Comparison of ENCODE assay signal across 17 cellular contexts in the genomic region with DNA sequence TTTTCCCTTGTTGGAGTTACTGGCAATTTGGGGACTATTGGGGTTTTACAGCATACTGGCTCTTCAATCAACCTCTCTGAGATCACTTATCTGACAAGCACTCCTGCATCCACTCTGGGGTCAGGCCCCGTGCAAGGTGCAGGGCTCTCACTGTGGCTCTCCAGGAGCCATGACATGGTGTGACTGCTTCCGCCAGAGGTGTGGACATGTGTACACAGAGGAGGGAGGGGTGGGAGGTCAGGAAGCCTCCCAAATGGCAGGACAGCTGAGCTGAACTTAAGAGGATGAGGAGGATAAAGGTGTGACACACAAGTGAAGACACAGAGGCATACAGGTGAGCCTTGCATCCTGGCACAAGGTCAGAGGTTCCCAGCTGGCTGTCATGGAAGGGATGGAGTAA.
"Had no signal": no experiment of that assay in that cellular context is flagged by ENCODE, and none has a peak within 500 bp of the region (broad histone marks: within the 10 kb centered on the region; RNA-seq: fewer than 3 reads in every experiment).

No MANE protein-coding gene starts in this region.

- ATAC-seq: gastroesophageal sphincter; lower lobe of right lung; stimulated activated naive CD8-positive, alpha-beta T cell treated with anti-CD3 and anti-CD28 coated beads, Interleukin-15, amount 100 ng/mL, for 72 hours had no signal

- H3K27me3 Mint-ChIP-seq: stimulated activated naive CD8-positive, alpha-beta T cell treated with anti-CD3 and anti-CD28 coated beads, Interleukin-15, amount 100 ng/mL, for 72 hours had no signal

- H3K27me3 ChIP-seq: cardiac muscle cell, gastroesophageal sphincter, uterus had no signal

- H3K4me1 Mint-ChIP-seq: activated B cell treated with CpG ODN at 0.5 μM for 24 hours had no signal

- DNase-seq: activated B cell treated with CpG ODN at 0.5 μM for 24 hours; activated CD4-positive, alpha-beta T cell treated with anti-CD3 and anti-CD28 coated beads, Interleukin-2, amount 10 ng/mL, durations not matched to agents 24 days and 14 days; activated naive CD4-positive, alpha-beta T cell; aorta; effector CD4-positive, alpha-beta T cell; lower lobe of right lung; naive B cell; stimulated activated CD4-positive, alpha-beta T cell treated with anti-CD3 and anti-CD28 coated beads, Interleukin-4, amount 100 ng/mL, for 1 hour; stimulated activated CD8-positive, alpha-beta memory T cell treated with anti-CD3 and anti-CD28 coated beads, Interleukin-4, amount 100 ng/mL, for 48 hours; stimulated activated naive CD8-positive, alpha-beta T cell treated with anti-CD3 and anti-CD28 coated beads, Interleukin-15, amount 100 ng/mL, for 72 hours; T-helper 1 cell; uterus had no signal

- H3K4me3 ChIP-seq: cardiac muscle cell, coronary artery, gastroesophageal sphincter, lower lobe of right lung, thoracic aorta, uterus had no signal

- H3K36me3 Mint-ChIP-seq: naive B cell had no signal

- H3K27ac ChIP-seq: cardiac muscle cell, coronary artery, lower lobe of right lung, uterus had no signal

- H3K9me3 Mint-ChIP-seq: activated B cell treated with CpG ODN at 0.5 μM for 24 hours; activated CD4-positive, alpha-beta T cell treated with anti-CD3 and anti-CD28 coated beads, Interleukin-2, amount 10 ng/mL, durations not matched to agents 24 days and 14 days; activated T-helper 1 cell treated with anti-CD3 and anti-CD28 coated beads, Interleukin-12 subunit alpha, Interleukin-12 subunit beta, Interleukin-2, Interleukin-4 antibody, amounts not matched to agents 30 ng/mL and 10 ng/mL and 1 ng/mL, durations not matched to agents 14 hours and 24 hours and 36 hours; naive B cell; stimulated activated naive CD8-positive, alpha-beta T cell treated with anti-CD3 and anti-CD28 coated beads, Interleukin-15, amount 100 ng/mL, for 72 hours had no signal

- H3K4me1 ChIP-seq: uterus had no signal

- H3K9me3 ChIP-seq: gastroesophageal sphincter, lower lobe of right lung, thoracic aorta, uterus had no signal

- H3K4me3 Mint-ChIP-seq: activated B cell treated with CpG ODN at 0.5 μM for 24 hours; activated CD4-positive, alpha-beta T cell treated with anti-CD3 and anti-CD28 coated beads, Interleukin-2, amount 10 ng/mL, durations not matched to agents 24 days and 14 days; activated T-helper 1 cell treated with anti-CD3 and anti-CD28 coated beads, Interleukin-12 subunit alpha, Interleukin-12 subunit beta, Interleukin-2, Interleukin-4 antibody, amounts not matched to agents 30 ng/mL and 10 ng/mL and 1 ng/mL, durations not matched to agents 14 hours and 24 hours and 36 hours; stimulated activated naive CD8-positive, alpha-beta T cell treated with anti-CD3 and anti-CD28 coated beads, Interleukin-15, amount 100 ng/mL, for 72 hours had no signal

- H3K36me3 ChIP-seq: cardiac muscle cell, gastroesophageal sphincter, lower lobe of right lung, thoracic aorta, uterus had no signal

- H3K27ac Mint-ChIP-seq: activated B cell treated with CpG ODN at 0.5 μM for 24 hours; activated CD4-positive, alpha-beta T cell treated with anti-CD3 and anti-CD28 coated beads, Interleukin-2, amount 10 ng/mL, durations not matched to agents 24 days and 14 days; activated T-helper 1 cell treated with anti-CD3 and anti-CD28 coated beads, Interleukin-12 subunit alpha, Interleukin-12 subunit beta, Interleukin-2, Interleukin-4 antibody, amounts not matched to agents 30 ng/mL and 10 ng/mL and 1 ng/mL, durations not matched to agents 14 hours and 24 hours and 36 hours; naive B cell; stimulated activated naive CD8-positive, alpha-beta T cell treated with anti-CD3 and anti-CD28 coated beads, Interleukin-15, amount 100 ng/mL, for 72 hours had no signal
